Comparison of ENCODE assay signal across 1 cellular context in the genomic region with DNA sequence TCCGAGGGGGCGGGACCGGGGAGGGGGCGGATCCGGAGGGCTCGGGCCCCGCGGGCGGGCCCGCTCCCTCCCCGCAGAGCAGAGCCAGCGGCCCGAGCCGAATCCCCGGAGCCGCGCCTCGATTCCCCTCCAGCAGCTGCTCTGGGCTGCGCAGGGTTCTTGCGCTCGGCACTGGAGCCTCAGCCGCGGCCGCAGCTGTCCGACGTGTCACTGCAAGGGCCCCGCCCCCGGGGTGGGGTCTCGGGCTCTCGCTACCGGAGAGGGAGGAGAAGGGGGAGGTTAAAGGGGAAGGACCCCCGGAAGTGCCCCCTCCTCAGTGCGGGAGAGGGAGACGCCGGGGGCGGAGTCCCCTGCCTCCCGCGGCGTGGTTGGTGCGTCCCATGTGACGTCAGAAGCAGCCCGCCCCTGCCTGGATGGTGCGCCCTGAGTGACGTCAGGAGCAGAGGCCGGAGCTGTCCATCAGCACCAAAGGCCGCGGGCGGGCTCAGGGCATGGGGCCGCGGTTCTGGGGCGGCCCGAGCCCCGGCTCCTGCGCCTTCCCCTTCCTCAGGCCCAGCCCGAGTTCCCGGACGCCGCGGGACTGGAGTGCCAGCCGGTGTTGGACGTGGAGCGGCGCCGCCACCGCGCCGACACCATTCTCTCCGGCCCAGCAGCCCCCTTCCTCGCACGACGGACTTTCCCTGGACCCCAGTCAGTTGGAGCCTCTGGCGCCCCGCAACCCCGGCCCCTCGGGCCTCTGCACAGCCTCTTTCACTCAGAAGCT.
A peak's percentile ranks its signal among the peaks of the same experiment; 100 is the strongest.
TF ChIP-seq lines count a peak whose summit lies in the region.

A gene with protein sequence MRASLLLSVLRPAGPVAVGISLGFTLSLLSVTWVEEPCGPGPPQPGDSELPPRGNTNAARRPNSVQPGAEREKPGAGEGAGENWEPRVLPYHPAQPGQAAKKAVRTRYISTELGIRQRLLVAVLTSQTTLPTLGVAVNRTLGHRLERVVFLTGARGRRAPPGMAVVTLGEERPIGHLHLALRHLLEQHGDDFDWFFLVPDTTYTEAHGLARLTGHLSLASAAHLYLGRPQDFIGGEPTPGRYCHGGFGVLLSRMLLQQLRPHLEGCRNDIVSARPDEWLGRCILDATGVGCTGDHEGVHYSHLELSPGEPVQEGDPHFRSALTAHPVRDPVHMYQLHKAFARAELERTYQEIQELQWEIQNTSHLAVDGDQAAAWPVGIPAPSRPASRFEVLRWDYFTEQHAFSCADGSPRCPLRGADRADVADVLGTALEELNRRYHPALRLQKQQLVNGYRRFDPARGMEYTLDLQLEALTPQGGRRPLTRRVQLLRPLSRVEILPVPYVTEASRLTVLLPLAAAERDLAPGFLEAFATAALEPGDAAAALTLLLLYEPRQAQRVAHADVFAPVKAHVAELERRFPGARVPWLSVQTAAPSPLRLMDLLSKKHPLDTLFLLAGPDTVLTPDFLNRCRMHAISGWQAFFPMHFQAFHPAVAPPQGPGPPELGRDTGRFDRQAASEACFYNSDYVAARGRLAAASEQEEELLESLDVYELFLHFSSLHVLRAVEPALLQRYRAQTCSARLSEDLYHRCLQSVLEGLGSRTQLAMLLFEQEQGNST (minus strand): TSS at position 214 of the 763 bp plus-strand sequence. CDS start 271 bp downstream, outside the sequence.
A gene with protein sequence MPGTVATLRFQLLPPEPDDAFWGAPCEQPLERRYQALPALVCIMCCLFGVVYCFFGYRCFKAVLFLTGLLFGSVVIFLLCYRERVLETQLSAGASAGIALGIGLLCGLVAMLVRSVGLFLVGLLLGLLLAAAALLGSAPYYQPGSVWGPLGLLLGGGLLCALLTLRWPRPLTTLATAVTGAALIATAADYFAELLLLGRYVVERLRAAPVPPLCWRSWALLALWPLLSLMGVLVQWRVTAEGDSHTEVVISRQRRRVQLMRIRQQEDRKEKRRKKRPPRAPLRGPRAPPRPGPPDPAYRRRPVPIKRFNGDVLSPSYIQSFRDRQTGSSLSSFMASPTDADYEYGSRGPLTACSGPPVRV (plus strand): TSS at position 433 of the 763 bp plus-strand sequence. CDS start 700 bp downstream, outside the sequence.

TF ChIP-seq in GM12878, 131 proteins besides CTCF, POLR2A, EP300 and RAD21 (continued from another document and continues in another):
- TF ChIP-seq, protein P1, sequence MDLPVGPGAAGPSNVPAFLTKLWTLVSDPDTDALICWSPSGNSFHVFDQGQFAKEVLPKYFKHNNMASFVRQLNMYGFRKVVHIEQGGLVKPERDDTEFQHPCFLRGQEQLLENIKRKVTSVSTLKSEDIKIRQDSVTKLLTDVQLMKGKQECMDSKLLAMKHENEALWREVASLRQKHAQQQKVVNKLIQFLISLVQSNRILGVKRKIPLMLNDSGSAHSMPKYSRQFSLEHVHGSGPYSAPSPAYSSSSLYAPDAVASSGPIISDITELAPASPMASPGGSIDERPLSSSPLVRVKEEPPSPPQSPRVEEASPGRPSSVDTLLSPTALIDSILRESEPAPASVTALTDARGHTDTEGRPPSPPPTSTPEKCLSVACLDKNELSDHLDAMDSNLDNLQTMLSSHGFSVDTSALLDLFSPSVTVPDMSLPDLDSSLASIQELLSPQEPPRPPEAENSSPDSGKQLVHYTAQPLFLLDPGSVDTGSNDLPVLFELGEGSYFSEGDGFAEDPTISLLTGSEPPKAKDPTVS (IDR thresholded peaks at IDR 0.05; ENCODE audit: low read depth, low read length), result no peak
- peak; percentile 98 for TF ChIP-seq CREM (IDR thresholded peaks at IDR 0.05; ENCODE audit: low read depth)
- no peak for TF ChIP-seq ZNF207 (IDR thresholded peaks at IDR 0.05; ENCODE audit: borderline replicate concordance)
- TF ChIP-seq NBN (IDR thresholded peaks at IDR 0.05), result peak; percentile 87
- peak; percentile 59; the same call in 1 of the 2 replicates for TF ChIP-seq NR2C1 (IDR thresholded peaks at IDR 0.05)
- TF ChIP-seq MEF2B (IDR thresholded peaks at IDR 0.05; ENCODE audit: partially characterized antibody, poor library complexity, severe bottlenecking), result peak; percentile 63
- TF ChIP-seq CBFB (IDR thresholded peaks at IDR 0.05; ENCODE audit: low read depth), result no peak
- TF ChIP-seq, protein P2, sequence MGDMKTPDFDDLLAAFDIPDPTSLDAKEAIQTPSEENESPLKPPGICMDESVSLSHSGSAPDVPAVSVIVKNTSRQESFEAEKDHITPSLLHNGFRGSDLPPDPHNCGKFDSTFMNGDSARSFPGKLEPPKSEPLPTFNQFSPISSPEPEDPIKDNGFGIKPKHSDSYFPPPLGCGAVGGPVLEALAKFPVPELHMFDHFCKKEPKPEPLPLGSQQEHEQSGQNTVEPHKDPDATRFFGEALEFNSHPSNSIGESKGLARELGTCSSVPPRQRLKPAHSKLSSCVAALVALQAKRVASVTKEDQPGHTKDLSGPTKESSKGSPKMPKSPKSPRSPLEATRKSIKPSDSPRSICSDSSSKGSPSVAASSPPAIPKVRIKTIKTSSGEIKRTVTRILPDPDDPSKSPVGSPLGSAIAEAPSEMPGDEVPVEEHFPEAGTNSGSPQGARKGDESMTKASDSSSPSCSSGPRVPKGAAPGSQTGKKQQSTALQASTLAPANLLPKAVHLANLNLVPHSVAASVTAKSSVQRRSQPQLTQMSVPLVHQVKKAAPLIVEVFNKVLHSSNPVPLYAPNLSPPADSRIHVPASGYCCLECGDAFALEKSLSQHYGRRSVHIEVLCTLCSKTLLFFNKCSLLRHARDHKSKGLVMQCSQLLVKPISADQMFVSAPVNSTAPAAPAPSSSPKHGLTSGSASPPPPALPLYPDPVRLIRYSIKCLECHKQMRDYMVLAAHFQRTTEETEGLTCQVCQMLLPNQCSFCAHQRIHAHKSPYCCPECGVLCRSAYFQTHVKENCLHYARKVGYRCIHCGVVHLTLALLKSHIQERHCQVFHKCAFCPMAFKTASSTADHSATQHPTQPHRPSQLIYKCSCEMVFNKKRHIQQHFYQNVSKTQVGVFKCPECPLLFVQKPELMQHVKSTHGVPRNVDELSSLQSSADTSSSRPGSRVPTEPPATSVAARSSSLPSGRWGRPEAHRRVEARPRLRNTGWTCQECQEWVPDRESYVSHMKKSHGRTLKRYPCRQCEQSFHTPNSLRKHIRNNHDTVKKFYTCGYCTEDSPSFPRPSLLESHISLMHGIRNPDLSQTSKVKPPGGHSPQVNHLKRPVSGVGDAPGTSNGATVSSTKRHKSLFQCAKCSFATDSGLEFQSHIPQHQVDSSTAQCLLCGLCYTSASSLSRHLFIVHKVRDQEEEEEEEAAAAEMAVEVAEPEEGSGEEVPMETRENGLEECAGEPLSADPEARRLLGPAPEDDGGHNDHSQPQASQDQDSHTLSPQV (IDR thresholded peaks at IDR 0.05), result no peak
- no peak for TF ChIP-seq PAX8 (IDR thresholded peaks at IDR 0.05)
- no peak; the same call in 1 of the 2 replicates for TF ChIP-seq LARP7 (IDR thresholded peaks at IDR 0.05)
- TF ChIP-seq MEF2A (IDR thresholded peaks at IDR 0.05; ENCODE audit: insufficient read depth, low read depth, low read length), result no peak
- no peak for TF ChIP-seq CBX5 (IDR thresholded peaks at IDR 0.05; ENCODE audit: low read depth)
- peak; percentile 77; the same call in 1 of the 2 replicates for TF ChIP-seq JUND (IDR thresholded peaks at IDR 0.05; ENCODE audit: low read depth, low read length)
- no peak for TF ChIP-seq NRF1 (conservative IDR thresholded peaks at IDR 0.05; ENCODE audit: low read depth, low read length)
- TF ChIP-seq, protein P3, sequence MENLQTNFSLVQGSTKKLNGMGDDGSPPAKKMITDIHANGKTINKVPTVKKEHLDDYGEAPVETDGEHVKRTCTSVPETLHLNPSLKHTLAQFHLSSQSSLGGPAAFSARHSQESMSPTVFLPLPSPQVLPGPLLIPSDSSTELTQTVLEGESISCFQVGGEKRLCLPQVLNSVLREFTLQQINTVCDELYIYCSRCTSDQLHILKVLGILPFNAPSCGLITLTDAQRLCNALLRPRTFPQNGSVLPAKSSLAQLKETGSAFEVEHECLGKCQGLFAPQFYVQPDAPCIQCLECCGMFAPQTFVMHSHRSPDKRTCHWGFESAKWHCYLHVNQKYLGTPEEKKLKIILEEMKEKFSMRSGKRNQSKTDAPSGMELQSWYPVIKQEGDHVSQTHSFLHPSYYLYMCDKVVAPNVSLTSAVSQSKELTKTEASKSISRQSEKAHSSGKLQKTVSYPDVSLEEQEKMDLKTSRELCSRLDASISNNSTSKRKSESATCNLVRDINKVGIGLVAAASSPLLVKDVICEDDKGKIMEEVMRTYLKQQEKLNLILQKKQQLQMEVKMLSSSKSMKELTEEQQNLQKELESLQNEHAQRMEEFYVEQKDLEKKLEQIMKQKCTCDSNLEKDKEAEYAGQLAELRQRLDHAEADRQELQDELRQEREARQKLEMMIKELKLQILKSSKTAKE (IDR thresholded peaks at IDR 0.05; ENCODE audit: low read depth, poor library complexity, severe bottlenecking), result no peak
- no peak for TF ChIP-seq MTA3 (IDR thresholded peaks at IDR 0.05; ENCODE audit: borderline replicate concordance, low read length)
- TF ChIP-seq ETV6 (conservative IDR thresholded peaks at IDR 0.05 in 1 of 2, IDR thresholded peaks at IDR 0.05 in 1 of 2; ENCODE audit: borderline replicate concordance in 1 of 2, low read depth in 1 of 2), result no peak
- TF ChIP-seq KDM1A (IDR thresholded peaks at IDR 0.05; ENCODE audit: borderline replicate concordance), result no peak
- 0 out of 2 replicates have a peak, but pooled peaks have one; percentile 36 for TF ChIP-seq GATAD2B (conservative IDR thresholded peaks at IDR 0.05; ENCODE audit: low read depth)
- TF ChIP-seq YBX1 (IDR thresholded peaks at IDR 0.05), result no peak
- TF ChIP-seq HDGF (IDR thresholded peaks at IDR 0.05), result 0 out of 2 replicates have a peak, but pooled peaks have one; percentile 38
- no peak for TF ChIP-seq YY1 (IDR thresholded peaks at IDR 0.05; ENCODE audit: low read depth, low read length)
- peak; percentile 91 for TF ChIP-seq KLF5 (IDR thresholded peaks at IDR 0.05; ENCODE audit: partially characterized antibody)
- TF ChIP-seq, protein P4, sequence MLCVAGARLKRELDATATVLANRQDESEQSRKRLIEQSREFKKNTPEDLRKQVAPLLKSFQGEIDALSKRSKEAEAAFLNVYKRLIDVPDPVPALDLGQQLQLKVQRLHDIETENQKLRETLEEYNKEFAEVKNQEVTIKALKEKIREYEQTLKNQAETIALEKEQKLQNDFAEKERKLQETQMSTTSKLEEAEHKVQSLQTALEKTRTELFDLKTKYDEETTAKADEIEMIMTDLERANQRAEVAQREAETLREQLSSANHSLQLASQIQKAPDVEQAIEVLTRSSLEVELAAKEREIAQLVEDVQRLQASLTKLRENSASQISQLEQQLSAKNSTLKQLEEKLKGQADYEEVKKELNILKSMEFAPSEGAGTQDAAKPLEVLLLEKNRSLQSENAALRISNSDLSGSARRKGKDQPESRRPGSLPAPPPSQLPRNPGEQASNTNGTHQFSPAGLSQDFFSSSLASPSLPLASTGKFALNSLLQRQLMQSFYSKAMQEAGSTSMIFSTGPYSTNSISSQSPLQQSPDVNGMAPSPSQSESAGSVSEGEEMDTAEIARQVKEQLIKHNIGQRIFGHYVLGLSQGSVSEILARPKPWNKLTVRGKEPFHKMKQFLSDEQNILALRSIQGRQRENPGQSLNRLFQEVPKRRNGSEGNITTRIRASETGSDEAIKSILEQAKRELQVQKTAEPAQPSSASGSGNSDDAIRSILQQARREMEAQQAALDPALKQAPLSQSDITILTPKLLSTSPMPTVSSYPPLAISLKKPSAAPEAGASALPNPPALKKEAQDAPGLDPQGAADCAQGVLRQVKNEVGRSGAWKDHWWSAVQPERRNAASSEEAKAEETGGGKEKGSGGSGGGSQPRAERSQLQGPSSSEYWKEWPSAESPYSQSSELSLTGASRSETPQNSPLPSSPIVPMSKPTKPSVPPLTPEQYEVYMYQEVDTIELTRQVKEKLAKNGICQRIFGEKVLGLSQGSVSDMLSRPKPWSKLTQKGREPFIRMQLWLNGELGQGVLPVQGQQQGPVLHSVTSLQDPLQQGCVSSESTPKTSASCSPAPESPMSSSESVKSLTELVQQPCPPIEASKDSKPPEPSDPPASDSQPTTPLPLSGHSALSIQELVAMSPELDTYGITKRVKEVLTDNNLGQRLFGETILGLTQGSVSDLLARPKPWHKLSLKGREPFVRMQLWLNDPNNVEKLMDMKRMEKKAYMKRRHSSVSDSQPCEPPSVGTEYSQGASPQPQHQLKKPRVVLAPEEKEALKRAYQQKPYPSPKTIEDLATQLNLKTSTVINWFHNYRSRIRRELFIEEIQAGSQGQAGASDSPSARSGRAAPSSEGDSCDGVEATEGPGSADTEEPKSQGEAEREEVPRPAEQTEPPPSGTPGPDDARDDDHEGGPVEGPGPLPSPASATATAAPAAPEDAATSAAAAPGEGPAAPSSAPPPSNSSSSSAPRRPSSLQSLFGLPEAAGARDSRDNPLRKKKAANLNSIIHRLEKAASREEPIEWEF (IDR thresholded peaks at IDR 0.05; ENCODE audit: insufficient replicate concordance, low read depth, low read length), result no peak
- TF ChIP-seq, protein P5, sequence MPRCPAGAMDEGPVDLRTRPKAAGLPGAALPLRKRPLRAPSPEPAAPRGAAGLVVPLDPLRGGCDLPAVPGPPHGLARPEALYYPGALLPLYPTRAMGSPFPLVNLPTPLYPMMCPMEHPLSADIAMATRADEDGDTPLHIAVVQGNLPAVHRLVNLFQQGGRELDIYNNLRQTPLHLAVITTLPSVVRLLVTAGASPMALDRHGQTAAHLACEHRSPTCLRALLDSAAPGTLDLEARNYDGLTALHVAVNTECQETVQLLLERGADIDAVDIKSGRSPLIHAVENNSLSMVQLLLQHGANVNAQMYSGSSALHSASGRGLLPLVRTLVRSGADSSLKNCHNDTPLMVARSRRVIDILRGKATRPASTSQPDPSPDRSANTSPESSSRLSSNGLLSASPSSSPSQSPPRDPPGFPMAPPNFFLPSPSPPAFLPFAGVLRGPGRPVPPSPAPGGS (IDR thresholded peaks at IDR 0.05; ENCODE audit: borderline replicate concordance, insufficient read depth, low read depth, low read length, poor library complexity, severe bottlenecking), result no peak
- TF ChIP-seq ZBED1 (IDR thresholded peaks at IDR 0.05; ENCODE audit: borderline replicate concordance), result no peak
- TF ChIP-seq HDAC2 (IDR thresholded peaks at IDR 0.05), result no peak
- TF ChIP-seq, protein P6, sequence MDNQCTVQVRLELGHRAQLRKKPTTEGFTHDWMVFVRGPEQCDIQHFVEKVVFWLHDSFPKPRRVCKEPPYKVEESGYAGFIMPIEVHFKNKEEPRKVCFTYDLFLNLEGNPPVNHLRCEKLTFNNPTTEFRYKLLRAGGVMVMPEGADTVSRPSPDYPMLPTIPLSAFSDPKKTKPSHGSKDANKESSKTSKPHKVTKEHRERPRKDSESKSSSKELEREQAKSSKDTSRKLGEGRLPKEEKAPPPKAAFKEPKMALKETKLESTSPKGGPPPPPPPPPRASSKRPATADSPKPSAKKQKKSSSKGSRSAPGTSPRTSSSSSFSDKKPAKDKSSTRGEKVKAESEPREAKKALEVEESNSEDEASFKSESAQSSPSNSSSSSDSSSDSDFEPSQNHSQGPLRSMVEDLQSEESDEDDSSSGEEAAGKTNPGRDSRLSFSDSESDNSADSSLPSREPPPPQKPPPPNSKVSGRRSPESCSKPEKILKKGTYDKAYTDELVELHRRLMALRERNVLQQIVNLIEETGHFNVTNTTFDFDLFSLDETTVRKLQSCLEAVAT (IDR thresholded peaks at IDR 0.05), result peak; percentile 83
- peak; percentile 42 for TF ChIP-seq RELA (IDR thresholded peaks at IDR 0.05; ENCODE audit: borderline replicate concordance, partially characterized antibody)
- TF ChIP-seq ESRRA (IDR thresholded peaks at IDR 0.05; ENCODE audit: low read length), result no peak
